Comparison of ENCODE assay signal across 4 cellular contexts in genomic region chr15:70943260-70943659, GRCh38. TPM values are rescaled to one million over a fixed set of nuclear protein-coding genes. Genes with fewer than 3 reads are reported as not detected.
"Had no signal": no experiment of that assay in that cellular context is flagged by ENCODE, and none has a peak within 500 bp of the region (broad histone marks: within the 10 kb centered on the region; RNA-seq: fewer than 3 reads in every experiment).

No MANE protein-coding gene starts in this region.

RNA-seq across cellular contexts. Expression of gene LRRC49, which starts 50.6 kb away (rescaled TPM):
- total RNA-seq: activated CD4-positive, alpha-beta T cell treated with anti-CD3 and anti-CD28 coated beads, Interleukin-2, amount 10 ng/mL, durations not matched to agents 24 days and 14 days; activated naive CD4-positive, alpha-beta T cell treated with anti-CD3 and anti-CD28 coated beads for 36 hours; activated T-helper 1 cell treated with anti-CD3 and anti-CD28 coated beads, Interleukin-12 subunit alpha, Interleukin-12 subunit beta, Interleukin-2, Interleukin-4 antibody, amounts not matched to agents 30 ng/mL and 10 ng/mL and 1 ng/mL, durations not matched to agents 14 hours and 24 hours and 36 hours had no signal

RNA-seq across cellular contexts. Expression of gene THAP10, which starts 51.0 kb away (rescaled TPM):
- total RNA-seq: activated CD4-positive, alpha-beta T cell treated with anti-CD3 and anti-CD28 coated beads, Interleukin-2, amount 10 ng/mL, durations not matched to agents 24 days and 14 days; activated naive CD4-positive, alpha-beta T cell treated with anti-CD3 and anti-CD28 coated beads for 36 hours; activated T-helper 1 cell treated with anti-CD3 and anti-CD28 coated beads, Interleukin-12 subunit alpha, Interleukin-12 subunit beta, Interleukin-2, Interleukin-4 antibody, amounts not matched to agents 30 ng/mL and 10 ng/mL and 1 ng/mL, durations not matched to agents 14 hours and 24 hours and 36 hours; natural killer cell had no signal
